Comparison of ENCODE assay signal across 21 cellular contexts in genomic region chr2:101159526-101159925, GRCh38.
"Had no signal": no experiment of that assay in that cellular context is flagged by ENCODE, and none has a peak within 500 bp of the region (broad histone marks: within the 10 kb centered on the region; RNA-seq: fewer than 3 reads in every experiment).

No MANE protein-coding gene starts in this region.

- DNase-seq: dermis blood vessel endothelial cell; effector memory CD4-positive, alpha-beta T cell; foreskin melanocyte; kidney; mesenchymal stem cell; midbrain; naive thymus-derived CD4-positive, alpha-beta T cell; occipital lobe; ovary; posterior cingulate gyrus; psoas muscle; right cardiac atrium; sigmoid colon; stimulated activated CD4-positive, alpha-beta T cell treated with anti-CD3 and anti-CD28 coated beads, Interleukin-4, amount 100 ng/mL, for 4 hours; stimulated activated naive CD8-positive, alpha-beta T cell treated with anti-CD3 and anti-CD28 coated beads, Interleukin-15, Interleukin-2, amounts not matched to agents 100 U/mL and 50 U/mL, for 24 hours; substantia nigra; testis; tibial artery had no signal

- ATAC-seq: naive thymus-derived CD4-positive, alpha-beta T cell; psoas muscle; right cardiac atrium; stimulated activated memory B cell treated with anti-CD40 and anti-IgM and Interleukin-4, amounts not matched to agents 10 μg/mL and 1 μg/mL and 100 μg/mL, for 72 hours; stimulated activated naive CD8-positive, alpha-beta T cell treated with anti-CD3 and anti-CD28 coated beads, Interleukin-15, Interleukin-2, amounts not matched to agents 100 U/mL and 50 U/mL, for 24 hours had no signal

- H3K4me1 ChIP-seq: psoas muscle, testis had no signal

- H3K27ac ChIP-seq: coronary artery, ovary, psoas muscle, sigmoid colon, testis, tibial artery had no signal

- FAIRE-seq: kidney had no signal

- H3K36me3 ChIP-seq: ovary, sigmoid colon, tibial artery had no signal

- H3K4me3 ChIP-seq: coronary artery, lung, ovary, psoas muscle, sigmoid colon, testis, tibial artery had no signal

- H3K9me3 ChIP-seq: ovary, psoas muscle, sigmoid colon, testis, tibial artery had no signal

- H3K27me3 ChIP-seq: ovary, sigmoid colon, testis, tibial artery had no signal
